17 cellular contexts compared by ENCODE assay signal in the genomic region with DNA sequence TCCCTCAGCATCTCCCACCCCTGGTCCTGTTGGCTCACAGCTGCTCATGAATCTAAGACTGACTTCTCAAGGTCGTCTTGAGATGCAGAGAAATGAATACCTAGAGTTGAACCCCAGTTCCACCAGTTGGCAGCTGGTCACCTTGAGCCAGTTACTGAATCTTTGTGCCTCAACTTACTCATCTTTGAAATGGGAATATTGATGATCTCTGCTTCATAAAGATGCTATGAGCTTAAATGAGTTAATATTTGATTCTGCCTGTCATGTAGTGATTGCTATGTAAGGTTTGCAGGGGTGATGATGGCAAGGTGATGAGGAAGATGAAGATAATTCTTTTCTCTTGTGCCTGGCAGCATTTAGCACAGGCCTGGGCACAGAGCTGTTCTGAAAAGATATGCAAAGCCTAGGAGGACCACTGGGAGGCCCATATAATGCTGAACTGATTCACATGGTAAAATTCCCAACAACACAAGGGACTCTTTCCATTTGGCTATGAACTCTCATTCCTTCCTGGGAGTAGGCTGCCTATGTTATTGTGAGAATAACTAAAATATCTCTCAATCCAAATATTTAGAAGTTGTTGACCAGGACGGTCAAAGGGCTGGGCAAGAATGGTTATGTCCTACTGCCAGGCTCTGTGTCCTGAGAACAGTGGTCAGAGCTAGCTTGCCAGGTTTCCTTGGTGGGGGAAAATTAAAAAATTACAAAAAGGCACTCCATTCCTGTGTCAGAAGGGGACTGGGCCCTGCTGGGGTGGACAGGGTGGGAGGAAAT.
"Had no signal": no experiment of that assay in that cellular context is flagged by ENCODE, and none has a peak within 500 bp of the region (broad histone marks: within the 10 kb centered on the region; RNA-seq: fewer than 3 reads in every experiment).

No MANE protein-coding gene starts in this region.

- H3K36me3 ChIP-seq: ovary had no signal

- ATAC-seq: activated CD8-positive, alpha-beta T cell treated with anti-CD3 and anti-CD28 coated beads for 36 hours; activated T-cell treated with anti-CD3 and anti-CD28 coated beads, Interleukin-2, amount 50 U/mL, for 72 hours; effector memory CD8-positive, alpha-beta T cell; left ventricle myocardium superior; stimulated activated memory B cell treated with anti-CD40 and anti-IgM and Interleukin-4, amounts not matched to agents 10 μg/mL and 1 μg/mL and 100 μg/mL, for 72 hours; T-helper 17 cell; WTC11 had no signal

- H3K4me3 ChIP-seq: ovary had no signal

- H3K27me3 ChIP-seq: ovary had no signal

- H3K9me3 ChIP-seq: ovary had no signal

- DNase-seq: activated CD4-positive, alpha-beta T cell treated with anti-CD3 and anti-CD28 coated beads for 4 hours; activated CD8-positive, alpha-beta memory T cell treated with anti-CD3 and anti-CD28 coated beads, Interleukin-2, amount 50 U/mL, for 48 hours; activated CD8-positive, alpha-beta T cell treated with anti-CD3 and anti-CD28 coated beads for 36 hours; activated gamma-delta T cell treated with Interleukin-2 at 50 U/mL for 16 hours; activated naive CD8-positive, alpha-beta T cell treated with anti-CD3 and anti-CD28 coated beads for 36 hours; activated T-cell treated with anti-CD3 and anti-CD28 coated beads, Interleukin-2, amount 50 U/mL, for 72 hours; cerebellar nuclear complex; dermis blood vessel endothelial cell; effector memory CD8-positive, alpha-beta T cell; hypothalamus; left ventricle myocardium superior; SIG-M5; stimulated activated CD4-positive, alpha-beta T cell treated with anti-CD3 and anti-CD28 coated beads, Interleukin-2, amount 100 ng/mL, for 48 hours; T-helper 17 cell had no signal

- H3K27ac ChIP-seq: ovary had no signal
